ENCODE assay signal across 17 cellular contexts in the genomic region with DNA sequence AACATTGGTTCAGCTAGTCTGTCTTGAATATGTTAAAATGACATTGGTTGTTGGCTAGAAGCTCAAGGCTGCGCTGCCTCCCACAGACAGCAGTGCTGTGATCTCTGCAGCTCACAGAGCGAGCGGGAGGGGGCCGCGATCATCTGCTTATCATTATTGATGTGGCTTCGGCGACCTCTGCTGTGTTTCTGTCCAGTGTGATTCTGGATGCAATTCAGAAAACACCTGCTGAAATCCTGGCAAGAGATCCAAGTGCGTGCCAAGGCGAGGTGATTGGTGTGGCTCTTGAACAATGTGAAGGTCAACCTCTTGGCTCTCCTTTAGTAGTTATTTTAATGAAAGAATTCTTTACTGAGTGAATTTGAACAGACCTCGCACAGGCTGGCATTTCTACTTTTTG.
DNase-seq lines count a peak whose midpoint lies in the region; ATAC-seq and TF ChIP-seq lines count a peak whose summit lies in the region.
"Had no signal": no experiment of that assay in that cellular context is flagged by ENCODE, and none has a peak within 500 bp of the region (broad histone marks: within the 10 kb centered on the region; RNA-seq: fewer than 3 reads in every experiment).

No MANE protein-coding gene starts in this region.

- peaks cover 9% of the 10 kb centered on the region for H3K9me3 Mint-ChIP-seq in activated CD8-positive, alpha-beta T cell treated with anti-CD3 and anti-CD28 coated beads for 36 hours
- peaks cover 14% of the 10 kb centered on the region for H3K9me3 Mint-ChIP-seq in activated CD8-positive, alpha-beta T cell treated with anti-CD3 and anti-CD28 coated beads, Interleukin-2, amount 10 ng/mL, durations not matched to agents 7 days and 5 days (ENCODE audit: insufficient read depth)
- H3K9me3 Mint-ChIP-seq in natural killer cell = peaks cover 7 to 14% of the 10 kb centered on the region in 2 donors

- intact Hi-C loops in activated CD8-positive, alpha-beta T cell treated with anti-CD3 and anti-CD28 coated beads for 36 hours (cut with micrococcal nuclease) = loop anchor here (5.0 kb wide), 1 partner anchor 247 kb away; no protein-coding TSS in a partner anchor
- intact Hi-C loops in left ventricle myocardium inferior (cut with micrococcal nuclease) (no loop called here), stomach (cut with DNase I; ENCODE audit: low total_unique reads) (no loop called here), natural killer cell (cut with micrococcal nuclease) (no loop called here)

- H3K27ac Mint-ChIP-seq in activated CD8-positive, alpha-beta T cell treated with anti-CD3 and anti-CD28 coated beads for 36 hours = no peak overlapping the region
- no peak overlapping the region for H3K27ac Mint-ChIP-seq in activated CD8-positive, alpha-beta T cell treated with anti-CD3 and anti-CD28 coated beads, Interleukin-2, amount 10 ng/mL, durations not matched to agents 7 days and 5 days
- H3K27ac Mint-ChIP-seq in natural killer cell = no peak overlapping the region
- H3K27ac Mint-ChIP-seq: activated naive CD8-positive, alpha-beta T cell had no signal

- no peak overlapping the region for H3K27ac ChIP-seq in left ventricle myocardium inferior (replicated peaks)
- peak overlapping the region in 1 of 5 donors; percentile 11 for H3K27ac ChIP-seq in stomach
- H3K27ac ChIP-seq: colonic mucosa, esophagus muscularis mucosa, hepatocyte, SJSA1, spleen had no signal

- no peak for ATAC-seq in activated CD8-positive, alpha-beta T cell treated with anti-CD3 and anti-CD28 coated beads for 36 hours
- ATAC-seq in activated CD8-positive, alpha-beta T cell treated with anti-CD3 and anti-CD28 coated beads, Interleukin-2, amount 10 ng/mL, durations not matched to agents 7 days and 5 days = no peak
- ATAC-seq in SK-N-SH treated with all-trans-retinoic acid at 6 μM for 48 hours (peak; percentile 82), HG02610 (IDR thresholded peaks at IDR 0.05; ENCODE audit: unreplicated experiment) (no peak), natural killer cell (no peak), HG02884 (IDR thresholded peaks at IDR 0.05; ENCODE audit: unreplicated experiment) (no peak)

- no peak overlapping the region for H3K4me3 Mint-ChIP-seq in activated CD8-positive, alpha-beta T cell treated with anti-CD3 and anti-CD28 coated beads for 36 hours
- no peak overlapping the region for H3K4me3 Mint-ChIP-seq in activated CD8-positive, alpha-beta T cell treated with anti-CD3 and anti-CD28 coated beads, Interleukin-2, amount 10 ng/mL, durations not matched to agents 7 days and 5 days
- no peak overlapping the region for H3K4me3 Mint-ChIP-seq in natural killer cell
- H3K4me3 Mint-ChIP-seq: activated naive CD8-positive, alpha-beta T cell had no signal

- no peaks in the 10 kb centered on the region for H3K36me3 ChIP-seq in left ventricle myocardium inferior
- H3K36me3 ChIP-seq in stomach = no peaks in the 10 kb centered on the region
- H3K36me3 ChIP-seq: colonic mucosa, esophagus muscularis mucosa, SJSA1, spleen had no signal

- POLR2A ChIA-PET in activated CD8-positive, alpha-beta T cell treated with anti-CD3 and anti-CD28 coated beads for 36 hours (lab: Charles Lee) = no interaction called here
- POLR2A ChIA-PET in activated CD8-positive, alpha-beta T cell treated with anti-CD3 and anti-CD28 coated beads, Interleukin-2, amount 10 ng/mL, durations not matched to agents 7 days and 5 days (lab: Charles Lee) = no interaction called here

- H3K27me3 Mint-ChIP-seq in activated CD8-positive, alpha-beta T cell treated with anti-CD3 and anti-CD28 coated beads for 36 hours = peaks cover 57% of the 10 kb centered on the region
- H3K27me3 Mint-ChIP-seq in activated CD8-positive, alpha-beta T cell treated with anti-CD3 and anti-CD28 coated beads, Interleukin-2, amount 10 ng/mL, durations not matched to agents 7 days and 5 days (ENCODE audit: low read depth) = peaks cover 73% of the 10 kb centered on the region
- peaks cover 11 to 13% of the 10 kb centered on the region in 2 donors for H3K27me3 Mint-ChIP-seq in natural killer cell (ENCODE audit: low read depth in 2 of 2)

- TF ChIP-seq POLR2A in stomach (IDR thresholded peaks at IDR 0.05) = no peak

- H3K9me3 ChIP-seq in left ventricle myocardium inferior (replicated peaks) = no peaks in the 10 kb centered on the region
- no peaks in the 10 kb centered on the region for H3K9me3 ChIP-seq in stomach
- H3K9me3 ChIP-seq: colonic mucosa, esophagus muscularis mucosa, SJSA1, spleen had no signal

- H3K27me3 ChIP-seq in left ventricle myocardium inferior (ENCODE audit: low read depth) (no peaks in the 10 kb centered on the region), stomach (no peaks in the 10 kb centered on the region)
- H3K27me3 ChIP-seq: colonic mucosa, esophagus muscularis mucosa, hepatocyte, SJSA1 had no signal

- TF ChIP-seq CTCF in activated CD8-positive, alpha-beta T cell treated with anti-CD3 and anti-CD28 coated beads for 36 hours (IDR thresholded peaks at IDR 0.05) = no peak
- peak; percentile 10 for TF ChIP-seq CTCF in left ventricle myocardium inferior (IDR thresholded peaks at IDR 0.05; ENCODE audit: borderline replicate concordance)
- TF ChIP-seq CTCF in stomach (IDR thresholded peaks at IDR 0.05) = no peak
- TF ChIP-seq CTCF in natural killer cell (IDR thresholded peaks at IDR 0.05) = no peak

- H3K4me1 Mint-ChIP-seq in activated CD8-positive, alpha-beta T cell treated with anti-CD3 and anti-CD28 coated beads for 36 hours (ENCODE audit: low read depth) = peaks cover 24% of the 10 kb centered on the region
- H3K4me1 Mint-ChIP-seq in activated CD8-positive, alpha-beta T cell treated with anti-CD3 and anti-CD28 coated beads, Interleukin-2, amount 10 ng/mL, durations not matched to agents 7 days and 5 days (ENCODE audit: low read depth) = peaks cover 20% of the 10 kb centered on the region
- H3K4me1 Mint-ChIP-seq in natural killer cell = peaks cover 12 to 24% of the 10 kb centered on the region in 2 donors

- WGBS in stomach, 5 donors = 19 to 35% (median 32%) methylated on average over 10 of the region's 10 CpGs

- CTCF ChIA-PET in activated CD8-positive, alpha-beta T cell treated with anti-CD3 and anti-CD28 coated beads for 36 hours (lab: Charles Lee) = interaction anchor here (0.7 to 4.4 kb wide), 2 partner anchors 20 to 23 kb away, joined by 3 to 21 read pairs; no protein-coding TSS in a partner anchor
- CTCF ChIA-PET in activated CD8-positive, alpha-beta T cell treated with anti-CD3 and anti-CD28 coated beads, Interleukin-2, amount 10 ng/mL, durations not matched to agents 7 days and 5 days (lab: Charles Lee) = interaction anchor here (1.4 kb wide), 1 partner anchor 20 kb away, joined by 5 read pairs; no protein-coding TSS in a partner anchor

- H3K4me1 ChIP-seq in left ventricle myocardium inferior (peaks cover 10% of the 10 kb centered on the region), stomach (peaks cover 0 to 28% (median 5%) of the 10 kb centered on the region in 4 donors)
- H3K4me1 ChIP-seq: colonic mucosa had no signal

- H3K36me3 Mint-ChIP-seq in activated CD8-positive, alpha-beta T cell treated with anti-CD3 and anti-CD28 coated beads for 36 hours (ENCODE audit: low read depth) = peaks cover 2% of the 10 kb centered on the region
- H3K36me3 Mint-ChIP-seq in activated CD8-positive, alpha-beta T cell treated with anti-CD3 and anti-CD28 coated beads, Interleukin-2, amount 10 ng/mL, durations not matched to agents 7 days and 5 days (ENCODE audit: low read depth) = peaks cover 5% of the 10 kb centered on the region
- no peaks in the 10 kb centered on the region for H3K36me3 Mint-ChIP-seq in natural killer cell

- H3K4me3 ChIP-seq in left ventricle myocardium inferior (no peak overlapping the region), stomach (no peak overlapping the region)
- H3K4me3 ChIP-seq: colonic mucosa, esophagus muscularis mucosa, hepatocyte, SJSA1 had no signal

- no peak for TF ChIP-seq EP300 in stomach (IDR thresholded peaks at IDR 0.05)

- peak; percentile 12 for DNase-seq in activated CD8-positive, alpha-beta T cell treated with anti-CD3 and anti-CD28 coated beads for 36 hours
- no peak for DNase-seq in activated CD8-positive, alpha-beta T cell treated with anti-CD3 and anti-CD28 coated beads, Interleukin-2, amount 10 ng/mL, durations not matched to agents 7 days and 5 days
- DNase-seq in left ventricle myocardium inferior = no peak
- DNase-seq in stomach = peak; percentile 68
- DNase-seq in natural killer cell = no peak
- DNase-seq: colonic mucosa, KG1, mesendoderm, NCI-H187, spleen had no signal

TF ChIP-seq in SK-N-SH treated with all-trans-retinoic acid at 6 μM for 48 hours, 23 proteins besides CTCF, POLR2A, EP300 and RAD21 (continues in another document):
- no peak for TF ChIP-seq BACH2 (CRISPR knock-in tag; IDR thresholded peaks at IDR 0.05; ENCODE audit: borderline replicate concordance)
- no peak for TF ChIP-seq PPARA (CRISPR knock-in tag; IDR thresholded peaks at IDR 0.05; ENCODE audit: borderline replicate concordance)
- TF ChIP-seq ZNF565 (CRISPR knock-in tag; conservative IDR thresholded peaks at IDR 0.05; ENCODE audit: low read depth) = no peak
- TF ChIP-seq, protein P1, sequence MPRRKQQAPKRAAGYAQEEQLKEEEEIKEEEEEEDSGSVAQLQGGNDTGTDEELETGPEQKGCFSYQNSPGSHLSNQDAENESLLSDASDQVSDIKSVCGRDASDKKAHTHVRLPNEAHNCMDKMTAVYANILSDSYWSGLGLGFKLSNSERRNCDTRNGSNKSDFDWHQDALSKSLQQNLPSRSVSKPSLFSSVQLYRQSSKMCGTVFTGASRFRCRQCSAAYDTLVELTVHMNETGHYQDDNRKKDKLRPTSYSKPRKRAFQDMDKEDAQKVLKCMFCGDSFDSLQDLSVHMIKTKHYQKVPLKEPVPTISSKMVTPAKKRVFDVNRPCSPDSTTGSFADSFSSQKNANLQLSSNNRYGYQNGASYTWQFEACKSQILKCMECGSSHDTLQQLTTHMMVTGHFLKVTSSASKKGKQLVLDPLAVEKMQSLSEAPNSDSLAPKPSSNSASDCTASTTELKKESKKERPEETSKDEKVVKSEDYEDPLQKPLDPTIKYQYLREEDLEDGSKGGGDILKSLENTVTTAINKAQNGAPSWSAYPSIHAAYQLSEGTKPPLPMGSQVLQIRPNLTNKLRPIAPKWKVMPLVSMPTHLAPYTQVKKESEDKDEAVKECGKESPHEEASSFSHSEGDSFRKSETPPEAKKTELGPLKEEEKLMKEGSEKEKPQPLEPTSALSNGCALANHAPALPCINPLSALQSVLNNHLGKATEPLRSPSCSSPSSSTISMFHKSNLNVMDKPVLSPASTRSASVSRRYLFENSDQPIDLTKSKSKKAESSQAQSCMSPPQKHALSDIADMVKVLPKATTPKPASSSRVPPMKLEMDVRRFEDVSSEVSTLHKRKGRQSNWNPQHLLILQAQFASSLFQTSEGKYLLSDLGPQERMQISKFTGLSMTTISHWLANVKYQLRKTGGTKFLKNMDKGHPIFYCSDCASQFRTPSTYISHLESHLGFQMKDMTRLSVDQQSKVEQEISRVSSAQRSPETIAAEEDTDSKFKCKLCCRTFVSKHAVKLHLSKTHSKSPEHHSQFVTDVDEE (CRISPR knock-in tag; IDR thresholded peaks at IDR 0.05) = no peak
- TF ChIP-seq TCF4 (CRISPR knock-in tag; IDR thresholded peaks at IDR 0.05; ENCODE audit: borderline replicate concordance) = no peak
- TF ChIP-seq OSR1 (CRISPR knock-in tag; IDR thresholded peaks at IDR 0.05) = no peak

Comparison
In these comparisons a context has a peak if more than half of its experiments do, and no peak if none do; other contexts are left out.
1. DNase-seq: peak in activated CD8-positive, alpha-beta T cell treated with anti-CD3 and anti-CD28 coated beads for 36 hours (single experiment) and stomach (single experiment); none in activated CD8-positive, alpha-beta T cell treated with anti-CD3 and anti-CD28 coated beads, Interleukin-2, amount 10 ng/mL, durations not matched to agents 7 days and 5 days (single experiment), left ventricle myocardium inferior (single experiment) and natural killer cell (single experiment).